ENCODE assay signal across 17 cellular contexts in genomic region chr2:39511786-39512433, GRCh38.
DNase-seq lines count a peak whose midpoint lies in the region; ATAC-seq and TF ChIP-seq lines count a peak whose summit lies in the region.
"Had no signal": no experiment of that assay in that cellular context is flagged by ENCODE, and none has a peak within 500 bp of the region (broad histone marks: within the 10 kb centered on the region; RNA-seq: fewer than 3 reads in every experiment).

No MANE protein-coding gene starts in this region.

- peaks cover 3% of the 10 kb centered on the region for H3K27me3 Mint-ChIP-seq in activated naive CD4-positive, alpha-beta T cell treated with anti-CD3 and anti-CD28 coated beads for 36 hours (ENCODE audit: low read depth)
- no peaks in the 10 kb centered on the region for H3K27me3 Mint-ChIP-seq in activated naive CD4-positive, alpha-beta T cell treated with anti-CD3 and anti-CD28 coated beads, Interleukin-2, amount 10 ng/mL, durations not matched to agents 7 days and 5 days
- H3K27me3 Mint-ChIP-seq: central memory CD8-positive, alpha-beta T cell had no signal

- intact Hi-C loops in activated naive CD4-positive, alpha-beta T cell treated with anti-CD3 and anti-CD28 coated beads for 36 hours (cut with micrococcal nuclease) = loop anchor here (2.0 to 10.0 kb wide), 2 partner anchors 391 to 433 kb away; no protein-coding TSS in a partner anchor
- intact Hi-C loops in transverse colon (cut with DNase I; ENCODE audit: low total_unique reads) (loop anchor here (10.0 kb wide), 1 partner anchor 127 kb away; no protein-coding TSS in a partner anchor), body of pancreas (cut with DNase I) (no loop called here)

- no peaks in the 10 kb centered on the region for H3K36me3 ChIP-seq in muscle layer of colon (ENCODE audit: insufficient read depth, low read length)
- no peaks in the 10 kb centered on the region for H3K36me3 ChIP-seq in transverse colon
- no peaks in the 10 kb centered on the region for H3K36me3 ChIP-seq in body of pancreas (replicated peaks in 1 of 2; ENCODE audit: insufficient read depth in 1 of 2, low read depth in 2 of 2)
- H3K36me3 ChIP-seq: BE2C, HAP-1 had no signal

- TF ChIP-seq EP300 in transverse colon (IDR thresholded peaks at IDR 0.05; ENCODE audit: low read depth) = no peak

- CTCF ChIA-PET in activated naive CD4-positive, alpha-beta T cell treated with anti-CD3 and anti-CD28 coated beads for 36 hours (lab: Charles Lee) = interaction anchor here (0.6 to 1.1 kb wide), 3 partner anchors 20 to 239 kb away, joined by 3 to 4 read pairs (median 3); no protein-coding TSS in a partner anchor
- CTCF ChIA-PET in activated naive CD4-positive, alpha-beta T cell treated with anti-CD3 and anti-CD28 coated beads, Interleukin-2, amount 10 ng/mL, durations not matched to agents 7 days and 5 days (lab: Charles Lee) = interaction anchor here (0.7 to 1.8 kb wide), 4 partner anchors 15 to 218 kb away, joined by 3 to 5 read pairs (median 4); no protein-coding TSS in a partner anchor

- H3K27me3 ChIP-seq in muscle layer of colon (ENCODE audit: control insufficient read depth in 1 of 2, insufficient read depth in 2 of 2, low read length in 2 of 2) = no peaks in the 10 kb centered on the region
- H3K27me3 ChIP-seq in transverse colon = no peaks in the 10 kb centered on the region
- no peaks in the 10 kb centered on the region for H3K27me3 ChIP-seq in body of pancreas
- H3K27me3 ChIP-seq: BE2C, foreskin keratinocyte had no signal

- DNase-seq in activated naive CD4-positive, alpha-beta T cell treated with anti-CD3 and anti-CD28 coated beads for 36 hours = no peak
- DNase-seq in activated naive CD4-positive, alpha-beta T cell treated with anti-CD3 and anti-CD28 coated beads, Interleukin-2, amount 10 ng/mL, durations not matched to agents 7 days and 5 days = no peak
- peak; percentile 16 for DNase-seq in transverse colon
- no peak for DNase-seq in occipital lobe (lab: John Stamatoyannopoulos, UW)
- no peak for DNase-seq in HK-2 (ENCODE audit: unreplicated experiment)
- no peak for DNase-seq in body of pancreas
- DNase-seq: BE2C; foreskin keratinocyte; GF-D8; midbrain; NCI-H510A; stimulated activated CD4-positive, alpha-beta T cell treated with anti-CD3 and anti-CD28 coated beads, Interleukin-2, amount 100 ng/mL, for 48 hours had no signal

- no peak for ATAC-seq in body of pancreas
- ATAC-seq: foreskin keratinocyte had no signal

- no peak overlapping the region for H3K4me3 Mint-ChIP-seq in activated naive CD4-positive, alpha-beta T cell treated with anti-CD3 and anti-CD28 coated beads for 36 hours
- H3K4me3 Mint-ChIP-seq in activated naive CD4-positive, alpha-beta T cell treated with anti-CD3 and anti-CD28 coated beads, Interleukin-2, amount 10 ng/mL, durations not matched to agents 7 days and 5 days = no peak overlapping the region
- H3K4me3 Mint-ChIP-seq: central memory CD8-positive, alpha-beta T cell had no signal

- H3K27ac ChIP-seq in cingulate gyrus (ENCODE audit: low read depth, low read length) = peak overlapping the region; percentile 10
- H3K27ac ChIP-seq in muscle layer of colon (ENCODE audit: low read depth, low read length) = peak overlapping the region; percentile 83
- peak overlapping the region; percentile 61 to 81 (median 70) for H3K27ac ChIP-seq in transverse colon
- H3K27ac ChIP-seq in body of pancreas = peak overlapping the region in 2 of 4 donors; percentile 7 to 23
- H3K27ac ChIP-seq: foreskin keratinocyte, SK-N-MC had no signal

- WGBS in transverse colon (ENCODE audit: low coverage in 1 of 2), 2 donors = 48 to 75% methylated on average over 1 of the region's 1 CpG
- 78 to 83% methylated on average over 1 of the region's 1 CpG for WGBS in body of pancreas, 2 donors

- H3K4me1 ChIP-seq in muscle layer of colon (ENCODE audit: insufficient read depth, low read length) (peaks cover 82% of the 10 kb centered on the region), transverse colon (peaks cover 23 to 58% (median 29%) of the 10 kb centered on the region in 4 donors), body of pancreas (peaks cover 47% of the 10 kb centered on the region)
- H3K4me1 ChIP-seq: BE2C had no signal

- TF ChIP-seq CTCF in transverse colon (IDR thresholded peaks at IDR 0.05) (no peak), body of pancreas (IDR thresholded peaks at IDR 0.05) (no peak)

- TF ChIP-seq POLR2A in transverse colon (IDR thresholded peaks at IDR 0.05) (no peak), body of pancreas (IDR thresholded peaks at IDR 0.05) (no peak)

- H3K4me1 Mint-ChIP-seq in activated naive CD4-positive, alpha-beta T cell treated with anti-CD3 and anti-CD28 coated beads for 36 hours (ENCODE audit: low read depth) = peaks cover 34% of the 10 kb centered on the region
- H3K4me1 Mint-ChIP-seq in activated naive CD4-positive, alpha-beta T cell treated with anti-CD3 and anti-CD28 coated beads, Interleukin-2, amount 10 ng/mL, durations not matched to agents 7 days and 5 days = peaks cover 9% of the 10 kb centered on the region

- peak overlapping the region; percentile 67 for H3K27ac Mint-ChIP-seq in activated naive CD4-positive, alpha-beta T cell treated with anti-CD3 and anti-CD28 coated beads for 36 hours
- no peak overlapping the region for H3K27ac Mint-ChIP-seq in activated naive CD4-positive, alpha-beta T cell treated with anti-CD3 and anti-CD28 coated beads, Interleukin-2, amount 10 ng/mL, durations not matched to agents 7 days and 5 days

- no peaks in the 10 kb centered on the region for H3K36me3 Mint-ChIP-seq in activated naive CD4-positive, alpha-beta T cell treated with anti-CD3 and anti-CD28 coated beads for 36 hours (ENCODE audit: low read depth)
- no peaks in the 10 kb centered on the region for H3K36me3 Mint-ChIP-seq in activated naive CD4-positive, alpha-beta T cell treated with anti-CD3 and anti-CD28 coated beads, Interleukin-2, amount 10 ng/mL, durations not matched to agents 7 days and 5 days

- no peak overlapping the region for H3K9ac ChIP-seq in muscle layer of colon (ENCODE audit: low read length)

- H3K9me3 Mint-ChIP-seq in activated naive CD4-positive, alpha-beta T cell treated with anti-CD3 and anti-CD28 coated beads for 36 hours = no peaks in the 10 kb centered on the region
- H3K9me3 Mint-ChIP-seq in activated naive CD4-positive, alpha-beta T cell treated with anti-CD3 and anti-CD28 coated beads, Interleukin-2, amount 10 ng/mL, durations not matched to agents 7 days and 5 days = no peaks in the 10 kb centered on the region
- H3K9me3 Mint-ChIP-seq: central memory CD8-positive, alpha-beta T cell had no signal

- H3K9me3 ChIP-seq in muscle layer of colon (ENCODE audit: low read length) = no peaks in the 10 kb centered on the region
- H3K9me3 ChIP-seq in transverse colon = no peaks in the 10 kb centered on the region
- no peaks in the 10 kb centered on the region for H3K9me3 ChIP-seq in body of pancreas
- H3K9me3 ChIP-seq: BE2C, HAP-1 had no signal

- H3K4me3 ChIP-seq in muscle layer of colon (ENCODE audit: low read depth in 1 of 2, low read length in 2 of 2) (no peak overlapping the region), transverse colon (no peak overlapping the region), body of pancreas (no peak overlapping the region)
- H3K4me3 ChIP-seq: HAP-1, SK-N-MC had no signal

- in situ Hi-C loops in transverse colon (cut with MboI; ENCODE audit: low pct_ligation_motif_present in 1 of 4, low pct_unique_long_range_greater_than_20kb in 1 of 4, low sequenced_read_pairs in 3 of 4) = no loop called here
